Comparison of ENCODE assay signal across 12 cellular contexts in the genomic region with DNA sequence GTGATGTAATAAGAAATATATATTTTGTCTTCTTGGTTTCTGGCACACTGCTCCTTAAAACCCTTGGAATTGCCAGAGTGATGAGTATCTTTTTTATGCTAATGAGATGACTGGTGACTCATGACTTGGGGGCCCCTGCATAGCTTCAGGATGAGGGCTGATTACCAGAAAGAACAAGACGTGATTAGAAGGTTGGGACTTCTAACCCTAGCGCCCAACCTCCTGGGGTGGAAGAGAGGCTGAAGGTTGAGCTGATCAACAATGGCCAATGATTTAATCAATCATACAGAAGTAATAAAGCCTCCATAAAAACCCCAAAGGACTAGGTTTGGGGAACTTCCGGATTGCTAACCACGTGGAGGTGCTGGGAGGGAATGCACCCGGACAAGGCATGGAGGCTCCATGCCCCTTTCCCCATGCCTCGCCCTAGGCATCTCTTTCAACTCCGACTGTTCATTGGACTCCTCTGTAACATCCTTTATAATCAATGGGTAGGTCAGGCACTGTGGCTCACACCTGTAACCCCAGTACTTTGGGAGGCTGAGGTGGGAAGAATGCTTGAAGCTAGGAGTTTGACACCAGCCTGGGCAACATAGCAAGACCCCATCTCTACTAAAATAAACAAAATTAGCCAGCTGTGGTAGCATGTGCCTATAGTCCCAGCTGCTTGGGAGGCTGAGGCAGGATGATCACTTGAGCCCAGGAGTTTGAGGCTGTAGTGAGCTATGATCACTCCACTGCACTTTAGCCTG.
A peak's percentile ranks its signal among the peaks of the same experiment; 100 is the strongest.
DNase-seq lines count a peak whose midpoint lies in the region; ATAC-seq, FAIRE-seq and TF ChIP-seq lines count a peak whose summit lies in the region.
"Had no signal": no experiment of that assay in that cellular context is flagged by ENCODE, and none has a peak within 500 bp of the region (broad histone marks: within the 10 kb centered on the region; RNA-seq: fewer than 3 reads in every experiment).

No MANE protein-coding gene starts in this region.

- no TSS peak for BruUV-seq in K562 (replicated peaks; lab: Mats Ljungman, UMichigan)

- H3K9me1 ChIP-seq in K562 (ENCODE audit: control insufficient read depth, insufficient read depth, low read length), result no peaks in the 10 kb centered on the region

- H3K4me1 ChIP-seq in K562 (replicated peaks in 1 of 2; ENCODE audit: control insufficient read depth in 2 of 2, insufficient read depth in 2 of 2, low read length in 2 of 2), result peaks cover 0 to 12% of the 10 kb centered on the region in 2 experiments; a peak in 3 of 5 replicates
- no peaks in the 10 kb centered on the region for H3K4me1 ChIP-seq in ovary (ENCODE audit: insufficient read depth)
- H3K4me1 ChIP-seq: lower lobe of right lung had no signal

- no peaks in the 10 kb centered on the region for H4K20me1 ChIP-seq in K562 (replicated peaks; ENCODE audit: control insufficient read depth, insufficient read depth, low read length)

- TF ChIP-seq POLR2A in K562 (conservative IDR thresholded peaks at IDR 0.05) (no peak), ovary (IDR thresholded peaks at IDR 0.05) (no peak)

- H3K4me3 ChIP-seq in K562, result no peak overlapping the region
- no peak overlapping the region for H3K4me3 ChIP-seq in ovary
- H3K4me3 ChIP-seq: lower lobe of right lung had no signal

- TF ChIP-seq EP300 in K562 (IDR thresholded peaks at IDR 0.05; ENCODE audit: low read length), result no peak
- TF ChIP-seq EP300 in ovary (IDR thresholded peaks at IDR 0.05), result no peak

- in situ Hi-C loops in K562 (cut with MboI), result no loop called here

- TF ChIP-seq RAD21 in K562 (CRISPR knock-in tag; conservative IDR thresholded peaks at IDR 0.05 in 1 of 2, IDR thresholded peaks at IDR 0.05 in 1 of 2), result peak in 1 of 2 experiments; percentile 21; a peak in 2 of 4 replicates

- H2AFZ ChIP-seq in K562 (ENCODE audit: low read depth, low read length), result peak overlapping the region; percentile 52

- DNase-seq in AG08396 (ENCODE audit: low spot score) (peak; percentile 75), HTR-8/SVneo (ENCODE audit: insufficient read length, low spot score) (peak; percentile 88), K562 (ENCODE audit: extremely low read depth in 1 of 4, low spot score in 3 of 4) (peak; percentile 37 to 53 (median 46)), iPS-NIHi11 (ENCODE audit: low spot score) (peak; percentile 40), ovary (no peak), NCI-H524 treated with DMSO at 0.1 percent for 48 hours (lab: John Stamatoyannopoulos, UW) (no peak), NCI-H187 (lab: John Stamatoyannopoulos, UW) (no peak)
- DNase-seq: GOT3, lower lobe of right lung had no signal

- H3K27me3 ChIP-seq in K562 (ENCODE audit: control insufficient read depth in 2 of 2, insufficient read depth in 2 of 2, low read length in 2 of 2) (peaks cover 0 to 42% of the 10 kb centered on the region in 2 experiments; a peak in 2 of 5 replicates), ovary (no peaks in the 10 kb centered on the region)
- H3K27me3 ChIP-seq: BE2C had no signal

- H3K36me3 ChIP-seq in K562 (ENCODE audit: control insufficient read depth, insufficient read depth, low read length), result no peaks in the 10 kb centered on the region
- no peaks in the 10 kb centered on the region for H3K36me3 ChIP-seq in ovary
- H3K36me3 ChIP-seq: BE2C, lower lobe of right lung, WERI-Rb-1 had no signal

- no peak overlapping the region for H3K9ac ChIP-seq in K562 (ENCODE audit: insufficient read depth in 1 of 2, low read depth in 2 of 2, low read length in 2 of 2)

- no peaks in the 10 kb centered on the region for H3K79me2 ChIP-seq in K562 (ENCODE audit: control insufficient read depth, insufficient read depth, low read length)

- CTCF ChIA-PET in K562 (lab: Yijun Ruan, JAX; ENCODE audit: low intra/inter-chr PET ratio), result no interaction called here

- intact Hi-C loops in K562 (cut with micrococcal nuclease), result no loop called here
- intact Hi-C loops in ovary (cut with DNase I), result loop anchor here in 1 of 4 donors (5.0 kb wide), 1 partner anchor 45 kb away; no protein-coding TSS in a partner anchor

- H3K27ac ChIP-seq in K562 (ENCODE audit: extremely low read depth, low read depth, low read length), result no peak overlapping the region
- no peak overlapping the region for H3K27ac ChIP-seq in ovary
- H3K27ac ChIP-seq: lower lobe of right lung, WERI-Rb-1 had no signal

- TF ChIP-seq CTCF in K562 (IDR thresholded peaks at IDR 0.05 in 2 of 3, conservative IDR thresholded peaks at IDR 0.05 in 1 of 3; ENCODE audit: insufficient read depth in 2 of 3, low read depth in 1 of 3, low read length in 3 of 3) (no peak), ovary (IDR thresholded peaks at IDR 0.05) (no peak)

- no peak overlapping the region; the same call in 1 of the 2 replicates for H3K4me2 ChIP-seq in K562 (ENCODE audit: insufficient read depth, low read length)

- WGBS in K562 (ENCODE audit: insufficient coverage, low coverage, missing lambda C conversion rate), result 17% methylated on average over 7 of the region's 7 CpGs
- WGBS in ovary, 3 donors, result 82 to 88% (median 83%) methylated on average over 7 of the region's 7 CpGs

- POLR2A ChIA-PET in K562 (lab: Yijun Ruan, JAX), result interaction anchor here (0.6 to 1.7 kb wide), 7 partner anchors 10 to 183 kb away, joined by 3 to 9 read pairs (median 3); no protein-coding TSS in a partner anchor

- ATAC-seq in K562 (peak; percentile 60), GM19324 (IDR thresholded peaks at IDR 0.05; ENCODE audit: low FRiP score, unreplicated experiment) (no peak)
- ATAC-seq: lower lobe of right lung had no signal

- FAIRE-seq in HTR-8/SVneo (lab: Jason Lieb, UNC) (peak; percentile 77), K562 (lab: Jason Lieb, UNC) (peak; percentile 66)

- H3K9me3 ChIP-seq in K562 (replicated peaks; ENCODE audit: control insufficient read depth, insufficient read depth, low read depth, low read length), result no peaks in the 10 kb centered on the region
- H3K9me3 ChIP-seq in ovary, result no peaks in the 10 kb centered on the region
- H3K9me3 ChIP-seq: BE2C, lower lobe of right lung had no signal

TF ChIP-seq in K562, 482 proteins besides CTCF, POLR2A, EP300 and RAD21 (continues in another document):
- TF ChIP-seq CTBP1 (IDR thresholded peaks at IDR 0.05; ENCODE audit: borderline replicate concordance), result no peak
- no peak for TF ChIP-seq HMG20A (CRISPR knock-in tag; conservative IDR thresholded peaks at IDR 0.05)
- TF ChIP-seq STAG1 (CRISPR knock-in tag; IDR thresholded peaks at IDR 0.05; ENCODE audit: borderline replicate concordance), result no peak
- TF ChIP-seq, protein P1, sequence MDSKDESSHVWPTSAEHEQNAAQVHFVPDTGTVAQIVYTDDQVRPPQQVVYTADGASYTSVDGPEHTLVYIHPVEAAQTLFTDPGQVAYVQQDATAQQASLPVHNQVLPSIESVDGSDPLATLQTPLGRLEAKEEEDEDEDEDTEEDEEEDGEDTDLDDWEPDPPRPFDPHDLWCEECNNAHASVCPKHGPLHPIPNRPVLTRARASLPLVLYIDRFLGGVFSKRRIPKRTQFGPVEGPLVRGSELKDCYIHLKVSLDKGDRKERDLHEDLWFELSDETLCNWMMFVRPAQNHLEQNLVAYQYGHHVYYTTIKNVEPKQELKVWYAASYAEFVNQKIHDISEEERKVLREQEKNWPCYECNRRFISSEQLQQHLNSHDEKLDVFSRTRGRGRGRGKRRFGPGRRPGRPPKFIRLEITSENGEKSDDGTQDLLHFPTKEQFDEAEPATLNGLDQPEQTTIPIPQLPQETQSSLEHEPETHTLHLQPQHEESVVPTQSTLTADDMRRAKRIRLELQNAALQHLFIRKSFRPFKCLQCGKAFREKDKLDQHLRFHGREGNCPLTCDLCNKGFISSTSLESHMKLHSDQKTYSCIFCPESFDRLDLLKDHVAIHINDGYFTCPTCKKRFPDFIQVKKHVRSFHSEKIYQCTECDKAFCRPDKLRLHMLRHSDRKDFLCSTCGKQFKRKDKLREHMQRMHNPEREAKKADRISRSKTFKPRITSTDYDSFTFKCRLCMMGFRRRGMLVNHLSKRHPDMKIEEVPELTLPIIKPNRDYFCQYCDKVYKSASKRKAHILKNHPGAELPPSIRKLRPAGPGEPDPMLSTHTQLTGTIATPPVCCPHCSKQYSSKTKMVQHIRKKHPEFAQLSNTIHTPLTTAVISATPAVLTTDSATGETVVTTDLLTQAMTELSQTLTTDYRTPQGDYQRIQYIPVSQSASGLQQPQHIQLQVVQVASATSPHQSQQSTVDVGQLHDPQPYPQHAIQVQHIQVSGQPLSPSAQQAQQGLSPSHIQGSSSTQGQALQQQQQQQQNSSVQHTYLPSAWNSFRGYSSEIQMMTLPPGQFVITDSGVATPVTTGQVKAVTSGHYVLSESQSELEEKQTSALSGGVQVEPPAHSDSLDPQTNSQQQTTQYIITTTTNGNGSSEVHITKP (IDR thresholded peaks at IDR 0.05; ENCODE audit: partially characterized antibody), result no peak
- no peak for TF ChIP-seq TBP (optimal IDR thresholded peaks at IDR 0.05; ENCODE audit: low read depth, low read length)
- 0 out of 2 replicates have a peak, but pooled peaks have one; percentile 32 for TF ChIP-seq ZNF584 (CRISPR knock-in tag; IDR thresholded peaks at IDR 0.05; ENCODE audit: low read depth)
- TF ChIP-seq CREBBP (IDR thresholded peaks at IDR 0.05; ENCODE audit: low read depth, low read length), result no peak
- TF ChIP-seq, protein P2, sequence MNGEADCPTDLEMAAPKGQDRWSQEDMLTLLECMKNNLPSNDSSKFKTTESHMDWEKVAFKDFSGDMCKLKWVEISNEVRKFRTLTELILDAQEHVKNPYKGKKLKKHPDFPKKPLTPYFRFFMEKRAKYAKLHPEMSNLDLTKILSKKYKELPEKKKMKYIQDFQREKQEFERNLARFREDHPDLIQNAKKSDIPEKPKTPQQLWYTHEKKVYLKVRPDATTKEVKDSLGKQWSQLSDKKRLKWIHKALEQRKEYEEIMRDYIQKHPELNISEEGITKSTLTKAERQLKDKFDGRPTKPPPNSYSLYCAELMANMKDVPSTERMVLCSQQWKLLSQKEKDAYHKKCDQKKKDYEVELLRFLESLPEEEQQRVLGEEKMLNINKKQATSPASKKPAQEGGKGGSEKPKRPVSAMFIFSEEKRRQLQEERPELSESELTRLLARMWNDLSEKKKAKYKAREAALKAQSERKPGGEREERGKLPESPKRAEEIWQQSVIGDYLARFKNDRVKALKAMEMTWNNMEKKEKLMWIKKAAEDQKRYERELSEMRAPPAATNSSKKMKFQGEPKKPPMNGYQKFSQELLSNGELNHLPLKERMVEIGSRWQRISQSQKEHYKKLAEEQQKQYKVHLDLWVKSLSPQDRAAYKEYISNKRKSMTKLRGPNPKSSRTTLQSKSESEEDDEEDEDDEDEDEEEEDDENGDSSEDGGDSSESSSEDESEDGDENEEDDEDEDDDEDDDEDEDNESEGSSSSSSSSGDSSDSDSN (IDR thresholded peaks at IDR 0.05; ENCODE audit: borderline replicate concordance in 1 of 2, low read depth in 2 of 2, low read length in 2 of 2), result no peak
- TF ChIP-seq ESRRA (IDR thresholded peaks at IDR 0.05; ENCODE audit: borderline replicate concordance, low read depth), result no peak

Comparison
In these comparisons a context has a peak if more than half of its experiments do, and no peak if none do; other contexts are left out.
1. DNase-seq: peak in AG08396 (single experiment), HTR-8/SVneo (single experiment), K562 (4 of 4) and iPS-NIHi11 (single experiment); none in ovary (0 of 5), NCI-H524 treated with DMSO at 0.1 percent for 48 hours (single experiment) and NCI-H187 (0 of 2).